38 cellular contexts compared by ENCODE assay signal in the genomic region with DNA sequence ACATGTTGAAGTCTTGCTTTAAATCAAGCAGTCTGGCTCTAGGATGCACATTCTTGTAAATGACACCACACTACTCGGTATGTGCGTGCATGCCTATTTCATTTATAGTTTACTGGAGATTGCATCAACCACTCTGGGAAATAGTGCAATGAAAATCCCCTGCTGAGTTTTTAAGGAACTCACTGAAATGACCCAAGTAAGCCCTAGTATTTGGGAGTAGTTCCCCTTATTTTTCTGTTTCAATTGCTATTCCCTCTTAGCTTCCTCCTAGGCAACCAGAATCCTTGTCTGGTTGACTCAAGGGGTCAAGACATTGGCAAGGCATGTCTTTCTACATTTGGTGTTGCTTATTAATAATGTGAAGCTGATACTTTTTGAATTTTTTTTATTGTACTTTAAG.
"Had no signal": no experiment of that assay in that cellular context is flagged by ENCODE, and none has a peak within 500 bp of the region (broad histone marks: within the 10 kb centered on the region; RNA-seq: fewer than 3 reads in every experiment).

No MANE protein-coding gene starts in this region.

- H3K27ac Mint-ChIP-seq: activated B cell treated with CpG ODN at 0.5 μM for 24 hours; activated CD4-positive, alpha-beta memory T cell treated with anti-CD3 and anti-CD28 coated beads for 36 hours; activated naive CD4-positive, alpha-beta T cell treated with anti-CD3 and anti-CD28 coated beads, Interleukin-2, amount 10 ng/mL, durations not matched to agents 7 days and 5 days; activated naive CD8-positive, alpha-beta T cell treated with anti-CD3 and anti-CD28 coated beads for 36 hours; activated T-helper 1 cell treated with anti-CD3 and anti-CD28 coated beads, Interleukin-12 subunit alpha, Interleukin-12 subunit beta, Interleukin-2, Interleukin-4 antibody, amounts not matched to agents 30 ng/mL and 10 ng/mL and 1 ng/mL, durations not matched to agents 14 hours and 24 hours and 36 hours; T-helper 1 cell treated with Interleukin-12 subunit alpha and Interleukin-12 subunit beta and Interleukin-4 antibody, amounts not matched to agents 30 μg/mL and 1 μg/mL, for 36 hours; T-helper 2 cell treated with Interferon-gamma antibody and Interleukin-4, amounts not matched to agents 5 μg/mL and 100 μg/mL, for 36 hours had no signal

- H3K4me3 Mint-ChIP-seq: activated B cell treated with CpG ODN at 0.5 μM for 24 hours; activated CD4-positive, alpha-beta memory T cell treated with anti-CD3 and anti-CD28 coated beads for 36 hours; activated naive CD4-positive, alpha-beta T cell treated with anti-CD3 and anti-CD28 coated beads, Interleukin-2, amount 10 ng/mL, durations not matched to agents 7 days and 5 days; activated naive CD8-positive, alpha-beta T cell treated with anti-CD3 and anti-CD28 coated beads for 36 hours; activated T-cell treated with anti-CD3 and anti-CD28 coated beads, Interleukin-2, amount 50 U/mL, for 4 hours; activated T-helper 1 cell treated with anti-CD3 and anti-CD28 coated beads, Interleukin-12 subunit alpha, Interleukin-12 subunit beta, Interleukin-2, Interleukin-4 antibody, amounts not matched to agents 30 ng/mL and 10 ng/mL and 1 ng/mL, durations not matched to agents 14 hours and 24 hours and 36 hours; T-helper 1 cell treated with Interleukin-12 subunit alpha and Interleukin-12 subunit beta and Interleukin-4 antibody, amounts not matched to agents 30 μg/mL and 1 μg/mL, for 36 hours; T-helper 2 cell treated with Interferon-gamma antibody and Interleukin-4, amounts not matched to agents 5 μg/mL and 100 μg/mL, for 36 hours had no signal

- H3K4me1 Mint-ChIP-seq: activated B cell treated with CpG ODN at 0.5 μM for 24 hours; activated naive CD4-positive, alpha-beta T cell treated with anti-CD3 and anti-CD28 coated beads, Interleukin-2, amount 10 ng/mL, durations not matched to agents 7 days and 5 days; activated naive CD8-positive, alpha-beta T cell treated with anti-CD3 and anti-CD28 coated beads for 36 hours had no signal

- H3K36me3 Mint-ChIP-seq: activated CD4-positive, alpha-beta memory T cell treated with anti-CD3 and anti-CD28 coated beads for 36 hours; activated naive CD4-positive, alpha-beta T cell treated with anti-CD3 and anti-CD28 coated beads, Interleukin-2, amount 10 ng/mL, durations not matched to agents 7 days and 5 days; activated naive CD8-positive, alpha-beta T cell treated with anti-CD3 and anti-CD28 coated beads for 36 hours had no signal

- H3K9me3 Mint-ChIP-seq: activated B cell treated with CpG ODN at 0.5 μM for 24 hours had no signal

- H3K27me3 ChIP-seq: breast epithelium, colonic mucosa, MG63, SJSA1 had no signal

- H3K9me3 ChIP-seq: breast epithelium, colonic mucosa, MG63, SJSA1, SK-N-SH had no signal

- H3K4me1 ChIP-seq: breast epithelium, colonic mucosa, SJSA1 had no signal

- H3K9ac ChIP-seq: SK-N-SH had no signal

- DNase-seq: activated B cell treated with CpG ODN at 0.5 μM for 24 hours; activated CD4-positive, alpha-beta memory T cell treated with anti-CD3 and anti-CD28 coated beads for 36 hours; activated CD4-positive, alpha-beta T cell treated with anti-CD3 and anti-CD28 coated beads for 4 hours; activated CD4-positive, alpha-beta T cell treated with anti-CD3 and anti-CD28 coated beads, Interleukin-2, amount 50 U/mL, for 1 hour; activated CD4-positive, CD25-positive, alpha-beta regulatory T cell treated with anti-CD3 and anti-CD28 coated beads, Interleukin-2, amount 50 U/mL, for 72 hours; activated CD8-positive, alpha-beta memory T cell treated with anti-CD3 and anti-CD28 coated beads, Interleukin-2, amount 50 U/mL, for 4 hours; activated gamma-delta T cell treated with Interleukin-2 at 50 U/mL for 16 hours; activated naive CD4-positive, alpha-beta T cell treated with anti-CD3 and anti-CD28 coated beads, Interleukin-2, amount 10 ng/mL, durations not matched to agents 7 days and 5 days; activated naive CD8-positive, alpha-beta T cell treated with anti-CD3 and anti-CD28 coated beads for 36 hours; activated T-cell treated with anti-CD3 and anti-CD28 coated beads for 4 hours; activated T-cell treated with anti-CD3 and anti-CD28 coated beads, Interleukin-2, amount 50 U/mL, for 4 hours; amniotic stem cell; aorta; cerebellar nuclear complex; colonic mucosa; Kasumi-1; KG1; MG63; NCI-H1092 treated with DMSO at 0.1 percent for 48 hours; NCI-H1417; NCI-H146; NCI-H187; NCI-H2029 treated with DMSO at 0.1 percent for 48 hours; NCI-H2171 treated with DMSO at 0.1 percent for 48 hours; NCI-H226; NCI-H510A; NCI-H526; NCI-H748 treated with DMSO at 0.1 percent for 48 hours; NK-92 treated with Interleukin-12 subunit alpha and Interleukin-12 subunit beta, amount 100 ng/mL, for 24 hours; OCI-M1; Right ventricle myocardium superior; SK-N-SH had no signal

- H3K27ac ChIP-seq: breast epithelium, colonic mucosa, SJSA1, VCaP had no signal

- H3K4me3 ChIP-seq: breast epithelium, colonic mucosa, MG63, SJSA1 had no signal

- H3K27me3 Mint-ChIP-seq: activated B cell treated with CpG ODN at 0.5 μM for 24 hours; activated CD4-positive, alpha-beta memory T cell treated with anti-CD3 and anti-CD28 coated beads for 36 hours; activated naive CD4-positive, alpha-beta T cell treated with anti-CD3 and anti-CD28 coated beads, Interleukin-2, amount 10 ng/mL, durations not matched to agents 7 days and 5 days; activated naive CD8-positive, alpha-beta T cell treated with anti-CD3 and anti-CD28 coated beads for 36 hours had no signal

- H3K4me2 ChIP-seq: SK-N-SH had no signal

- H3K36me3 ChIP-seq: breast epithelium, colonic mucosa, MG63, SJSA1 had no signal
